In genomic region chr5:115166744-115167393, GRCh38 we compare ENCODE assay signal across 11 cellular contexts. TPM values are rescaled to one million over a fixed set of nuclear protein-coding genes. Genes with fewer than 3 reads are reported as not detected.
"Had no signal": no experiment of that assay in that cellular context is flagged by ENCODE, and none has a peak within 500 bp of the region (broad histone marks: within the 10 kb centered on the region; RNA-seq: fewer than 3 reads in every experiment).

No MANE protein-coding gene starts in this region.

- H3K4me2 ChIP-seq: GM23338, KMS-11 had no signal

- ATAC-seq: GM23338, HepG2 had no signal

- DNase-seq: H9, HCEC 1CT, HFFc6, KBM-7 had no signal

- H3K4me3 ChIP-seq: GM23338 had no signal

- H3K9ac ChIP-seq: KMS-11 had no signal

- H2AFZ ChIP-seq: GM23338 had no signal

- H3K27ac ChIP-seq: HL-60, KMS-11 had no signal

- FAIRE-seq: H1, H54, HepG2 had no signal

RNA-seq across cellular contexts. Expression of gene TRIM36, which starts 2.8 kb away (rescaled TPM):
- polyA plus RNA-seq: IgD-negative memory B cell had no signal
